ENCODE assay signal across 1 cellular context in genomic region chr1:247638781-247639180, GRCh38.
TF ChIP-seq lines count a peak whose summit lies in the region.

No MANE protein-coding gene starts in this region.

TF ChIP-seq in GM23338, 12 proteins besides CTCF, POLR2A, EP300 and RAD21 (continued from another document):
- TF ChIP-seq ZNF462 (CRISPR knock-in tag; IDR thresholded peaks at IDR 0.05): no peak
- no peak for TF ChIP-seq EZH2 (IDR thresholded peaks at IDR 0.05; ENCODE audit: low read depth, unreplicated experiment)
- TF ChIP-seq JUNB (IDR thresholded peaks at IDR 0.05; ENCODE audit: unreplicated experiment): no peak
- no peak for TF ChIP-seq NANOG (IDR thresholded peaks at IDR 0.05; ENCODE audit: borderline replicate concordance)
- no peak for TF ChIP-seq POLR2AphosphoS5 (IDR thresholded peaks at IDR 0.05; ENCODE audit: low read depth)
- no peak for TF ChIP-seq EZH2phosphoT487 (IDR thresholded peaks at IDR 0.05; ENCODE audit: unreplicated experiment)
- no peak for TF ChIP-seq STAT1 (IDR thresholded peaks at IDR 0.05; ENCODE audit: unreplicated experiment)
- no peak for TF ChIP-seq ZNF114 (CRISPR knock-in tag; IDR thresholded peaks at IDR 0.05)
- no peak for TF ChIP-seq REST (IDR thresholded peaks at IDR 0.05; ENCODE audit: unreplicated experiment)
